ENCODE assay signal across 8 cellular contexts in genomic region chr11:47399860-47400812, GRCh38. TPM values are rescaled to one million over a fixed set of nuclear protein-coding genes. Genes with fewer than 3 reads are reported as not detected.
DNase-seq lines count a peak whose midpoint lies in the region; ATAC-seq and TF ChIP-seq lines count a peak whose summit lies in the region.

No MANE protein-coding gene starts in this region.

- H3K9me3 ChIP-seq in MM.1S (replicated peaks; ENCODE audit: insufficient read depth, low read length) (no peaks in the 10 kb centered on the region), iPS-15b (ENCODE audit: control insufficient read depth, insufficient read depth, low read length) (no peaks in the 10 kb centered on the region)

- peaks cover 15% of the 10 kb centered on the region for H3K4me1 ChIP-seq in MM.1S (ENCODE audit: low read length)
- H3K4me1 ChIP-seq in iPS-15b (ENCODE audit: control insufficient read depth, insufficient read depth, low read length) = peaks cover 19% of the 10 kb centered on the region

- H3K27me3 ChIP-seq in MM.1S (replicated peaks; ENCODE audit: insufficient read depth, low read length) (no peaks in the 10 kb centered on the region), iPS-15b (ENCODE audit: control insufficient read depth, insufficient read depth, low read length) (no peaks in the 10 kb centered on the region)

- peak overlapping the region; percentile 75 for H3K4me3 Mint-ChIP-seq in activated naive CD8-positive, alpha-beta T cell treated with anti-CD3 and anti-CD28 coated beads, Interleukin-2, amount 10 ng/mL, durations not matched to agents 7 days and 5 days

- H3K27ac ChIP-seq in MM.1S (ENCODE audit: low read length) = no peak overlapping the region

- WGBS in lower leg skin, 2 donors = 8 to 11% methylated on average over 16 to 27 of the region's 47 CpGs

- no peaks in the 10 kb centered on the region for H3K36me3 Mint-ChIP-seq in activated naive CD8-positive, alpha-beta T cell treated with anti-CD3 and anti-CD28 coated beads, Interleukin-2, amount 10 ng/mL, durations not matched to agents 7 days and 5 days

- H3K36me3 ChIP-seq in MM.1S (replicated peaks; ENCODE audit: insufficient read depth, low read length) (no peaks in the 10 kb centered on the region), iPS-15b (ENCODE audit: control insufficient read depth, insufficient read depth, low read length) (no peaks in the 10 kb centered on the region)

- H3K4me1 Mint-ChIP-seq in activated naive CD8-positive, alpha-beta T cell treated with anti-CD3 and anti-CD28 coated beads, Interleukin-2, amount 10 ng/mL, durations not matched to agents 7 days and 5 days = peaks cover 10% of the 10 kb centered on the region

- H3K27ac Mint-ChIP-seq in activated naive CD8-positive, alpha-beta T cell treated with anti-CD3 and anti-CD28 coated beads, Interleukin-2, amount 10 ng/mL, durations not matched to agents 7 days and 5 days = peak overlapping the region; percentile 63

- no peaks in the 10 kb centered on the region for H3K79me2 ChIP-seq in MM.1S (ENCODE audit: low read length)

- peak overlapping the region; percentile 31; the same call in 1 of the 2 replicates for H3K9ac ChIP-seq in MM.1S (ENCODE audit: low read length)
- no peak overlapping the region for H3K9ac ChIP-seq in iPS-15b (ENCODE audit: low read depth, low read length)

- H3K9me3 Mint-ChIP-seq in activated naive CD8-positive, alpha-beta T cell treated with anti-CD3 and anti-CD28 coated beads, Interleukin-2, amount 10 ng/mL, durations not matched to agents 7 days and 5 days = no peaks in the 10 kb centered on the region

- intact Hi-C loops in lower leg skin (cut with DNase I; ENCODE audit: low total_unique reads) = no loop called here

- POLR2A ChIA-PET in activated naive CD8-positive, alpha-beta T cell treated with anti-CD3 and anti-CD28 coated beads, Interleukin-2, amount 10 ng/mL, durations not matched to agents 7 days and 5 days (lab: Charles Lee) = interaction anchor here (0.7 to 2.7 kb wide), 3 partner anchors 8 to 10 kb away, joined by 4 to 16 read pairs (median 5); partner anchors contain the start of gene SLC39A13

- H2AFZ ChIP-seq in MM.1S (ENCODE audit: low read length) = peak overlapping the region; percentile 65

- TF ChIP-seq CTCF in MM.1S (IDR thresholded peaks at IDR 0.05; ENCODE audit: low read length) (no peak), lower leg skin (IDR thresholded peaks at IDR 0.05) (no peak)

- no peaks in the 10 kb centered on the region for H3K27me3 Mint-ChIP-seq in activated naive CD8-positive, alpha-beta T cell treated with anti-CD3 and anti-CD28 coated beads, Interleukin-2, amount 10 ng/mL, durations not matched to agents 7 days and 5 days

- TF ChIP-seq POLR2A in GM15510 (IDR thresholded peaks at IDR 0.05; ENCODE audit: borderline replicate concordance, extremely low read depth, insufficient read length) (peak; percentile 60), lower leg skin (IDR thresholded peaks at IDR 0.05) (no peak)

- H3K4me3 ChIP-seq in MM.1S (ENCODE audit: low read length) = peak overlapping the region; percentile 46
- peak overlapping the region; percentile 74 for H3K4me3 ChIP-seq in iPS-15b (ENCODE audit: low read depth, low read length)
- no peak overlapping the region for H3K4me3 ChIP-seq in lower leg skin (ENCODE audit: low read depth, poor library complexity, severe bottlenecking)

- peak overlapping the region; percentile 74 for H3K4me2 ChIP-seq in MM.1S (ENCODE audit: low read depth, low read length)

- no peaks in the 10 kb centered on the region for H4K20me1 ChIP-seq in MM.1S (ENCODE audit: insufficient read depth, low read length)

- peak; percentile 52 for ATAC-seq in GM21723 (IDR thresholded peaks at IDR 0.05; ENCODE audit: unreplicated experiment)
- ATAC-seq in activated naive CD8-positive, alpha-beta T cell treated with anti-CD3 and anti-CD28 coated beads, Interleukin-2, amount 10 ng/mL, durations not matched to agents 7 days and 5 days (ENCODE audit: low read depth) = peak; percentile 73

- H3K9me2 ChIP-seq in MM.1S (replicated peaks; ENCODE audit: insufficient read depth, low read length) = no peaks in the 10 kb centered on the region

- DNase-seq in MM.1S = peak; percentile 21
- DNase-seq in activated naive CD8-positive, alpha-beta T cell treated with anti-CD3 and anti-CD28 coated beads, Interleukin-2, amount 10 ng/mL, durations not matched to agents 7 days and 5 days = peak; percentile 61
- DNase-seq in stimulated activated naive CD4-positive, alpha-beta T cell (lab: John Stamatoyannopoulos, UW) = peak; percentile 19 to 66 (median 51)
- DNase-seq in midbrain (lab: John Stamatoyannopoulos, UW) = no peak
- DNase-seq in lower leg skin (ENCODE audit: low spot score in 2 of 2) = no peak

- no peaks in the 10 kb centered on the region for H3F3A ChIP-seq in MM.1S (ENCODE audit: insufficient read depth, low read length)

RNA-seq across cellular contexts. Expression of gene SLC39A13, which starts 8.3 kb away (rescaled TPM):
- 10 to 100 TPM; 33.1 to 38.2 TPM for total RNA-seq in activated naive CD8-positive, alpha-beta T cell treated with anti-CD3 and anti-CD28 coated beads, Interleukin-2, amount 10 ng/mL, durations not matched to agents 7 days and 5 days
- total RNA-seq in lower leg skin = 10 to 100 TPM; 22.9 to 59.2 (median 46.4) TPM

RNA-seq across cellular contexts. Expression of gene SPI1, which starts 21.8 kb away (rescaled TPM):
- total RNA-seq in activated naive CD8-positive, alpha-beta T cell treated with anti-CD3 and anti-CD28 coated beads, Interleukin-2, amount 10 ng/mL, durations not matched to agents 7 days and 5 days = 1 to 10 TPM; 2.9 to 3.5 TPM
- 10 to 100 TPM in 2 of 4 donors, 1 to 10 TPM in 2; 7.7 to 13.4 (median 10.6) TPM for total RNA-seq in lower leg skin

RNA-seq across cellular contexts. Expression of gene PSMC3, which starts 26.1 kb away (rescaled TPM):
- total RNA-seq in activated naive CD8-positive, alpha-beta T cell treated with anti-CD3 and anti-CD28 coated beads, Interleukin-2, amount 10 ng/mL, durations not matched to agents 7 days and 5 days = 100 to 1,000 TPM; 113 to 115 TPM
- 100 to 1,000 TPM in 3 of 4 donors, 10 to 100 TPM in 1; 81.0 to 164 (median 118) TPM for total RNA-seq in lower leg skin

RNA-seq across cellular contexts. Expression of gene MYBPC3, which starts 47.6 kb away (rescaled TPM):
- total RNA-seq in activated naive CD8-positive, alpha-beta T cell treated with anti-CD3 and anti-CD28 coated beads, Interleukin-2, amount 10 ng/mL, durations not matched to agents 7 days and 5 days = under 1 TPM in 1 of 2 experiments, not detected in 1; 0.11 TPM
- total RNA-seq in lower leg skin = not detected

RNA-seq across cellular contexts. Expression of gene RAPSN, which starts 48.8 kb away (rescaled TPM):
- total RNA-seq in activated naive CD8-positive, alpha-beta T cell treated with anti-CD3 and anti-CD28 coated beads, Interleukin-2, amount 10 ng/mL, durations not matched to agents 7 days and 5 days = under 1 TPM; 0.42 to 0.91 TPM
- total RNA-seq in lower leg skin = under 1 TPM in 1 of 4 donors, not detected in 3; 0.49 TPM

Comparison
In these comparisons a context has a peak if more than half of its experiments do, and no peak if none do; other contexts are left out.
1. DNase-seq: peak in MM.1S (single experiment), activated naive CD8-positive, alpha-beta T cell treated with anti-CD3 and anti-CD28 coated beads, Interleukin-2, amount 10 ng/mL, durations not matched to agents 7 days and 5 days (single experiment) and stimulated activated naive CD4-positive, alpha-beta T cell (6 of 6); none in midbrain (single experiment) and lower leg skin (0 of 2).